In the genomic region with DNA sequence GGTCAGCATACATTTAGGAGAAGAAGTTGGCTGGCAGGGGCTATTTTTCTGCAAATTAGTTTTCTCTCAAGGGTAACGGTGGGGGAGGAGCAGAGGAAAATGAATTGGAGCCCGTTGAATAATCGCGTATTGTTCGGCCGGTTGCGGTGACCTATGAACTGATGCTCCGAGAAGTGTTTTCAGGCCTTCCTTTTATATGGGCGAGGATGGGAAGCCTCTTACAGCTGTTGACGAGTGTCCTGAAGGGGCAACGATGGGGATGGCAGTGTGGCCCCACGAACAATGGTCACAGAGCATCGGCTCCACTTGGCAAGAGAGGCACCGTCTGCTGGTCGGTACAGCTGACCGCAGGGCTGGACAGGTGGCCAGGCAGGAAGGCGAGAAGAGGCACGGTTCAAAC, we compare ENCODE assay signal across 21 cellular contexts.
A peak's percentile ranks its signal among the peaks of the same experiment; 100 is the strongest.
DNase-seq lines count a peak whose midpoint lies in the region; TF ChIP-seq lines count a peak whose summit lies in the region.
"Had no signal": no experiment of that assay in that cellular context is flagged by ENCODE, and none has a peak within 500 bp of the region (broad histone marks: within the 10 kb centered on the region; RNA-seq: fewer than 3 reads in every experiment).

No MANE protein-coding gene starts in this region.

- H3K9ac ChIP-seq in iPS-20b (ENCODE audit: low read depth, low read length) = no peak overlapping the region
- H3K9ac ChIP-seq in smooth muscle cell (ENCODE audit: low read depth) = no peak overlapping the region
- H3K9ac ChIP-seq: BLaER1, SK-N-SH had no signal

- no peak overlapping the region for H2AFZ ChIP-seq in smooth muscle cell (ENCODE audit: low read depth)

- H3K4me1 ChIP-seq in iPS-20b (ENCODE audit: insufficient read depth, low read length) = peaks cover 16% of the 10 kb centered on the region
- H3K4me1 ChIP-seq in smooth muscle cell (ENCODE audit: low read depth) = peaks cover 16% of the 10 kb centered on the region
- H3K4me1 ChIP-seq: A549 had no signal

- DNase-seq in G401 (ENCODE audit: low spot score) (peak; percentile 70), brain microvascular endothelial cell (no peak), posterior cingulate gyrus (peak in 6 of 10 donors; percentile 8 to 80 (median 60)), NCI-H1436 (lab: John Stamatoyannopoulos, UW) (no peak), smooth muscle cell (lab: John Stamatoyannopoulos, UW; ENCODE audit: unreplicated experiment) (no peak), D341Med (ENCODE audit: low spot score) (no peak), coronary artery (ENCODE audit: low spot score) (no peak)
- DNase-seq: activated CD4-positive, CD25-positive, alpha-beta regulatory T cell; activated CD8-positive, alpha-beta T cell treated with anti-CD3 and anti-CD28 coated beads, Interleukin-2, amount 10 ng/mL, durations not matched to agents 7 days and 5 days; activated naive CD4-positive, alpha-beta T cell; activated T-cell treated with anti-CD3 and anti-CD28 coated beads, Interleukin-2, amount 50 U/mL, for 1 hour; IMR-90; kidney; mammary epithelial cell; NCI-H1417; NCI-H524 treated with DMSO at 0.1 percent for 48 hours; SK-N-SH; T-helper 9 cell had no signal

- no peaks in the 10 kb centered on the region for H3K9me3 ChIP-seq in iPS-20b (ENCODE audit: insufficient read depth, low read depth, low read length)
- H3K9me3 ChIP-seq in smooth muscle cell (replicated peaks; ENCODE audit: low read depth) = no peaks in the 10 kb centered on the region
- H3K9me3 ChIP-seq: A549, BLaER1, SK-N-SH had no signal

- H3F3A ChIP-seq in smooth muscle cell (ENCODE audit: low read depth) = peaks cover 3% of the 10 kb centered on the region

- WGBS in smooth muscle cell (ENCODE audit: low lambda C conversion rate) = 81% methylated on average over 18 of the region's 18 CpGs

- no peak overlapping the region for H3K4me2 ChIP-seq in smooth muscle cell
- H3K4me2 ChIP-seq: A549, BLaER1, SK-N-SH had no signal

- no peak overlapping the region for H3K27ac ChIP-seq in brain microvascular endothelial cell
- H3K27ac ChIP-seq in iPS-20b (ENCODE audit: low read length) = no peak overlapping the region
- H3K27ac ChIP-seq in smooth muscle cell (ENCODE audit: low read depth) = no peak overlapping the region
- no peak overlapping the region for H3K27ac ChIP-seq in coronary artery
- H3K27ac ChIP-seq: A549, BLaER1 had no signal

- TF ChIP-seq CTCF in brain microvascular endothelial cell (IDR thresholded peaks at IDR 0.05; ENCODE audit: low read depth, low read length, missing control alignments) = no peak
- no peak for TF ChIP-seq CTCF in smooth muscle cell (IDR thresholded peaks at IDR 0.05; ENCODE audit: borderline replicate concordance, insufficient read depth, poor library complexity, severe bottlenecking)
- no peak for TF ChIP-seq CTCF in coronary artery (IDR thresholded peaks at IDR 0.05)

- H3K4me3 ChIP-seq in brain microvascular endothelial cell (ENCODE audit: low read depth, low read length) (peak overlapping the region; percentile 26), iPS-20b (ENCODE audit: low read length) (peak overlapping the region; percentile 48; the same call in 1 of the 2 replicates), smooth muscle cell (no peak overlapping the region), coronary artery (no peak overlapping the region)
- H3K4me3 ChIP-seq: A549, BLaER1 had no signal

- intact Hi-C loops in posterior cingulate gyrus (cut with DNase I) = loop anchor here (5.0 kb wide), 1 partner anchor 55 kb away; no protein-coding TSS in a partner anchor

- no peaks in the 10 kb centered on the region for H4K20me1 ChIP-seq in smooth muscle cell (ENCODE audit: low read depth)
- H4K20me1 ChIP-seq: BLaER1 had no signal

- H3K27me3 ChIP-seq in brain microvascular endothelial cell (replicated peaks) (no peaks in the 10 kb centered on the region), iPS-20b (ENCODE audit: insufficient read depth, low read length) (peaks cover 13% of the 10 kb centered on the region), smooth muscle cell (ENCODE audit: low read depth) (no peaks in the 10 kb centered on the region)
- H3K27me3 ChIP-seq: BLaER1 had no signal

- no peaks in the 10 kb centered on the region for H3K79me2 ChIP-seq in smooth muscle cell (ENCODE audit: low read depth)

- in situ Hi-C loops in G401 (cut with HindIII; ENCODE audit: low sequenced_read_pairs) (no loop called here), brain microvascular endothelial cell (cut with HindIII; ENCODE audit: low pct_ligation_motif_present, low sequenced_read_pairs) (no loop called here)

- H3K36me3 ChIP-seq in brain microvascular endothelial cell (replicated peaks) (no peaks in the 10 kb centered on the region), iPS-20b (ENCODE audit: insufficient read depth, low read depth, low read length) (no peaks in the 10 kb centered on the region), smooth muscle cell (ENCODE audit: low read depth) (no peaks in the 10 kb centered on the region)
- H3K36me3 ChIP-seq: BLaER1 had no signal

Comparison
In these comparisons a context has a peak if more than half of its experiments do, and no peak if none do; other contexts are left out.
1. DNase-seq: peak in G401 (single experiment) and posterior cingulate gyrus (6 of 10); none in brain microvascular endothelial cell (single experiment), NCI-H1436 (single experiment), smooth muscle cell (single experiment), D341Med (single experiment) and coronary artery (single experiment).
2. H3K4me3 ChIP-seq: peak in brain microvascular endothelial cell (single experiment) and iPS-20b (single experiment); none in smooth muscle cell (single experiment) and coronary artery (single experiment).